Comparison of ENCODE assay signal across 9 cellular contexts in the genomic region with DNA sequence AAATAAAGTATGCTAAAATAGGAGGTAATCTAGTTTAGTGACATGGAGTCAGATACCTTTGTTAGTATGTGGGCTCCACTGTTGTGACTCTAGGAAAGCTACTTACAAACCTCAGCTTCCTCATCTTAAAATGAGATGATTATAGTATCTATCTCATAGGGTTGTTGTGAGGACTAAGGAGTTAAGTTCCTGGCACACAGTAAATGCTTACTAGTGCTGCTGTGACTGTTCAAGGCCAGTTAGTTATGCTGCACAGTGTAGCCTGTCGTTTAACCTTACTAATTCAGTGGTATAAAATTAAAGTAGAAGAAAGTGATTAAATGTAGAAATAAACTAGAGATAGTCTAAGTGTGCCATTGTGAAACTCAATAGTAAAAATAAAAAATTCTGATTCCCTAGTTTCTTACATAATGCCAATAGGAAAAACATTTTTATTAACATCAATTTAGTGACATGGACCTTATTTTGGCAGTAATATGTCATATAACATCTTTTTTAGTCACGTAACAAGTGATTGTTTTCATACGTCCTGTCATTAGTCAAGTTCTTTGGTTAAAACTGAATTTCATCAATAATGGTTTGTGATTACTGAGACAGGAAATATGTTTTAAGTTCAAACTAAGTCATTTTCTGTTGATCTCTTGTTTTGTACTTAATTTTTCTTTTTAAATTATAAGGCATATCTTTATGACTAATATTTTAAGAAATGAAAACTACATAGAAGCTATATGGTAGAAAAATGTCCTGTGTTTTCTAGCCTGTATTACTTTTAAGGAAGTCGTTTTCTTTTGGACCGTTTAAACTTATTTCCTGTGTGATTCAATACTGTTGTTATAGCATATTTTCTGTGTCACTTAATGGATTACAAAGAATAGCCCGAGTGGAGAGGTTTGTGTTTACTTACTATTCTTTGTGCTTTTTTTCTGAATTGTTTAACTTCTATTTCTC.
DNase-seq lines count a peak whose midpoint lies in the region; ATAC-seq and TF ChIP-seq lines count a peak whose summit lies in the region.
"Had no signal": no experiment of that assay in that cellular context is flagged by ENCODE, and none has a peak within 500 bp of the region (broad histone marks: within the 10 kb centered on the region; RNA-seq: fewer than 3 reads in every experiment).

No MANE protein-coding gene starts in this region.

- peak overlapping the region; percentile 88 for H3K27ac Mint-ChIP-seq in activated T-cell treated with anti-CD3 and anti-CD28 coated beads, Interleukin-2, amount 50 U/mL, for 24 hours

- DNase-seq in activated T-cell treated with anti-CD3 and anti-CD28 coated beads, Interleukin-2, amount 50 U/mL, for 24 hours, result no peak
- no peak for DNase-seq in activated T-cell treated with anti-CD3 and anti-CD28 coated beads, Interleukin-2, amount 50 U/mL, for 1 hour
- DNase-seq in NOMO-1 treated with DMSO at 0.1 percent for 48 hours (lab: John Stamatoyannopoulos, UW; ENCODE audit: unreplicated experiment) (peak; percentile 78), cardiac fibroblast (ENCODE audit: low read depth in 2 of 2) (peak; percentile 7 to 52), renal cortical epithelial cell (ENCODE audit: low read depth) (peak; percentile 33), NCI-H82 (lab: John Stamatoyannopoulos, UW) (no peak), SJCRH30 (no peak)
- DNase-seq: central memory CD4-positive, alpha-beta T cell had no signal

- no peaks in the 10 kb centered on the region for H3K9me3 Mint-ChIP-seq in activated T-cell treated with anti-CD3 and anti-CD28 coated beads, Interleukin-2, amount 50 U/mL, for 24 hours

- no peak for TF ChIP-seq CTCF in cardiac fibroblast (IDR thresholded peaks at IDR 0.05; ENCODE audit: low read depth, low read length)

- no peak for ATAC-seq in GM21723 (IDR thresholded peaks at IDR 0.05; ENCODE audit: unreplicated experiment)

- no peaks in the 10 kb centered on the region for H3K27me3 ChIP-seq in SJCRH30

- no peaks in the 10 kb centered on the region for H3K4me1 ChIP-seq in SJCRH30

- H3K27ac ChIP-seq in SJCRH30, result no peak overlapping the region

- peaks cover 8% of the 10 kb centered on the region for H3K36me3 ChIP-seq in SJCRH30

- H3K4me3 Mint-ChIP-seq in activated T-cell treated with anti-CD3 and anti-CD28 coated beads, Interleukin-2, amount 50 U/mL, for 24 hours, result peak overlapping the region; percentile 54

- peaks cover 69% of the 10 kb centered on the region for H3K4me1 Mint-ChIP-seq in activated T-cell treated with anti-CD3 and anti-CD28 coated beads, Interleukin-2, amount 50 U/mL, for 24 hours (ENCODE audit: low read depth)

- H3K9me3 ChIP-seq in SJCRH30 (replicated peaks), result no peaks in the 10 kb centered on the region

- H3K4me3 ChIP-seq in cardiac fibroblast (replicated peaks in 1 of 2; ENCODE audit: low read depth in 2 of 2, low read length in 2 of 2) (no peak overlapping the region), SJCRH30 (no peak overlapping the region)

- H3K27me3 Mint-ChIP-seq in activated T-cell treated with anti-CD3 and anti-CD28 coated beads, Interleukin-2, amount 50 U/mL, for 24 hours, result no peaks in the 10 kb centered on the region

- peaks cover 54% of the 10 kb centered on the region for H3K36me3 Mint-ChIP-seq in activated T-cell treated with anti-CD3 and anti-CD28 coated beads, Interleukin-2, amount 50 U/mL, for 24 hours (ENCODE audit: low read depth)

Comparison
In these comparisons a context has a peak if more than half of its experiments do, and no peak if none do; other contexts are left out.
1. DNase-seq: peak in NOMO-1 treated with DMSO at 0.1 percent for 48 hours (single experiment), cardiac fibroblast (2 of 2) and renal cortical epithelial cell (single experiment); none in activated T-cell treated with anti-CD3 and anti-CD28 coated beads, Interleukin-2, amount 50 U/mL, for 24 hours (single experiment), activated T-cell treated with anti-CD3 and anti-CD28 coated beads, Interleukin-2, amount 50 U/mL, for 1 hour (single experiment), NCI-H82 (single experiment) and SJCRH30 (0 of 2).